38 cellular contexts compared by ENCODE assay signal in the genomic region with DNA sequence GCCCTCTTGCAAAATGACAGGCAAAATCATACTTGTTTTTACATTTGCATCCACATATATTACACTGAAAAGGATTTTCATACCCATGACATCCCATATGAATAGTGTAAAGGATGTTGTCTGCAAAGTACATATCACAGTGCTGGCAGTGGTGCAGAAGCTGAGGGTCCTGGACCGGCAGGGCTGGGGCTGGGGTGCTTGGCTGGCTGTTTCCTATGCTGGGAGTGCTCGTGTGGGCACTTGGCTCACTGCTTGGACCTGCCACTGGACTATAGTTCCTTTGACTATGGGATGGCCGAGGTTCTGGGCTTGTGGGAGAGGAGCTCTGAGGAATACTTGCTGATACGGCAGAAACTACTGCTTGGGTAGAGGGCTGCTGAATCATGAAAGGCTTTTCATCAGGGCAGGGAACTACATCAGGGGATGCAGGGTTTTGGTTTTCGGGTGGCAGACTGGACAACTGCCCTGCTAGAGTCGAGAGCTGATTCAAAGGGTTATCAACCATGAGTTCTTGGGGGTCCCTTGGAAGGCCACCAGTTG.
"Had no signal": no experiment of that assay in that cellular context is flagged by ENCODE, and none has a peak within 500 bp of the region (broad histone marks: within the 10 kb centered on the region; RNA-seq: fewer than 3 reads in every experiment).

No MANE protein-coding gene starts in this region.

- H3K4me2 ChIP-seq: SK-N-SH had no signal

- FAIRE-seq: astrocyte, bronchial epithelial cell, colon, TTC549 had no signal

- H3K4me3 Mint-ChIP-seq: activated CD4-positive, alpha-beta T cell treated with anti-CD3 and anti-CD28 coated beads, Interleukin-2, amount 10 ng/mL, durations not matched to agents 24 days and 14 days; activated CD8-positive, alpha-beta T cell treated with anti-CD3 and anti-CD28 coated beads for 36 hours; activated T-helper 17 cell treated with anti-CD3 and anti-CD28 coated beads, Interleukin-2, amount 50 U/mL, for 72 hours; T-helper 1 cell treated with Interleukin-12 subunit alpha and Interleukin-12 subunit beta and Interleukin-4 antibody, amounts not matched to agents 30 μg/mL and 1 μg/mL, for 36 hours; T-helper 2 cell treated with Interferon-gamma antibody and Interleukin-4, amounts not matched to agents 5 μg/mL and 100 μg/mL, for 36 hours had no signal

- H3K27me3 Mint-ChIP-seq: activated CD4-positive, alpha-beta T cell treated with anti-CD3 and anti-CD28 coated beads, Interleukin-2, amount 10 ng/mL, durations not matched to agents 24 days and 14 days; activated CD8-positive, alpha-beta T cell treated with anti-CD3 and anti-CD28 coated beads for 36 hours; activated T-helper 17 cell treated with anti-CD3 and anti-CD28 coated beads, Interleukin-2, amount 50 U/mL, for 72 hours had no signal

- H3K4me3 ChIP-seq: adrenal gland, body of pancreas, Peyer's patch, SJSA1 had no signal

- H3K27ac ChIP-seq: adrenal gland, body of pancreas, Peyer's patch, SJSA1 had no signal

- H3K4me1 ChIP-seq: Peyer's patch, SJSA1 had no signal

- DNase-seq: activated CD4-positive, alpha-beta T cell treated with anti-CD3 and anti-CD28 coated beads, Interleukin-2, amount 10 ng/mL, durations not matched to agents 24 days and 14 days; activated CD4-positive, alpha-beta T cell treated with anti-CD3 and anti-CD28 coated beads, Interleukin-2, amount 50 U/mL, for 4 hours; activated CD8-positive, alpha-beta T cell treated with anti-CD3 and anti-CD28 coated beads for 36 hours; activated effector memory CD4-positive, alpha-beta T cell treated with anti-CD3 and anti-CD28 coated beads, Interleukin-2, amount 50 U/mL, for 16 hours; activated naive CD4-positive, alpha-beta T cell; activated T-cell treated with anti-CD3 and anti-CD28 coated beads, Interleukin-2, amount 50 U/mL, for 48 hours; adrenal gland; body of pancreas; caudate nucleus; cerebellar nuclear complex; Kasumi-1; MM.1S; MV-4-11; NCI-H1092 treated with DMSO at 0.1 percent for 48 hours; NCI-H1417; NCI-H146; NCI-H187; NCI-H2029 treated with DMSO at 0.1 percent for 48 hours; NCI-H2107; NCI-H2171; NCI-H510A; NCI-H526; NCI-H748 treated with DMSO at 0.1 percent for 48 hours; NK-92 treated with Interleukin-12 subunit alpha and Interleukin-12 subunit beta, amount 100 ng/mL, for 24 hours; PC-3; Peyer's patch; RPMI8226; SHP77 treated with DMSO at 0.1 percent for 48 hours; SK-N-SH had no signal

- H3K27ac Mint-ChIP-seq: activated CD4-positive, alpha-beta T cell treated with anti-CD3 and anti-CD28 coated beads, Interleukin-2, amount 10 ng/mL, durations not matched to agents 24 days and 14 days; activated CD8-positive, alpha-beta T cell treated with anti-CD3 and anti-CD28 coated beads for 36 hours; activated T-helper 17 cell treated with anti-CD3 and anti-CD28 coated beads, Interleukin-2, amount 50 U/mL, for 72 hours; T-helper 1 cell treated with Interleukin-12 subunit alpha and Interleukin-12 subunit beta and Interleukin-4 antibody, amounts not matched to agents 30 μg/mL and 1 μg/mL, for 36 hours; T-helper 2 cell treated with Interferon-gamma antibody and Interleukin-4, amounts not matched to agents 5 μg/mL and 100 μg/mL, for 36 hours had no signal

- H3K4me1 Mint-ChIP-seq: activated CD4-positive, alpha-beta T cell treated with anti-CD3 and anti-CD28 coated beads, Interleukin-2, amount 10 ng/mL, durations not matched to agents 24 days and 14 days; activated T-helper 17 cell treated with anti-CD3 and anti-CD28 coated beads, Interleukin-2, amount 50 U/mL, for 72 hours had no signal

- H3K27me3 ChIP-seq: adrenal gland, body of pancreas, Peyer's patch, SJSA1 had no signal

- H3K36me3 Mint-ChIP-seq: activated naive CD4-positive, alpha-beta T cell treated with anti-CD3 and anti-CD28 coated beads, Interleukin-2, amount 50 U/mL, for 72 hours had no signal

- H3K9ac ChIP-seq: SK-N-SH had no signal

- ATAC-seq: activated CD8-positive, alpha-beta T cell treated with anti-CD3 and anti-CD28 coated beads for 36 hours; activated naive CD4-positive, alpha-beta T cell treated with anti-CD3 and anti-CD28 coated beads, Interleukin-2, amount 50 U/mL, for 72 hours; activated T-helper 17 cell treated with anti-CD3 and anti-CD28 coated beads, Interleukin-2, amount 50 U/mL, for 72 hours; body of pancreas; PC-3 had no signal

- H3K9me3 Mint-ChIP-seq: activated CD4-positive, alpha-beta T cell treated with anti-CD3 and anti-CD28 coated beads, Interleukin-2, amount 10 ng/mL, durations not matched to agents 24 days and 14 days; activated CD8-positive, alpha-beta T cell treated with anti-CD3 and anti-CD28 coated beads for 36 hours; activated naive CD4-positive, alpha-beta T cell treated with anti-CD3 and anti-CD28 coated beads, Interleukin-2, amount 50 U/mL, for 72 hours; activated T-helper 17 cell treated with anti-CD3 and anti-CD28 coated beads, Interleukin-2, amount 50 U/mL, for 72 hours; T-helper 1 cell treated with Interleukin-12 subunit alpha and Interleukin-12 subunit beta and Interleukin-4 antibody, amounts not matched to agents 30 μg/mL and 1 μg/mL, for 36 hours; T-helper 2 cell treated with Interferon-gamma antibody and Interleukin-4, amounts not matched to agents 5 μg/mL and 100 μg/mL, for 36 hours had no signal

- H3K9me3 ChIP-seq: adrenal gland, body of pancreas, Peyer's patch, SJSA1, SK-N-SH had no signal
